1 cellular context compared by ENCODE assay signal in the genomic region with DNA sequence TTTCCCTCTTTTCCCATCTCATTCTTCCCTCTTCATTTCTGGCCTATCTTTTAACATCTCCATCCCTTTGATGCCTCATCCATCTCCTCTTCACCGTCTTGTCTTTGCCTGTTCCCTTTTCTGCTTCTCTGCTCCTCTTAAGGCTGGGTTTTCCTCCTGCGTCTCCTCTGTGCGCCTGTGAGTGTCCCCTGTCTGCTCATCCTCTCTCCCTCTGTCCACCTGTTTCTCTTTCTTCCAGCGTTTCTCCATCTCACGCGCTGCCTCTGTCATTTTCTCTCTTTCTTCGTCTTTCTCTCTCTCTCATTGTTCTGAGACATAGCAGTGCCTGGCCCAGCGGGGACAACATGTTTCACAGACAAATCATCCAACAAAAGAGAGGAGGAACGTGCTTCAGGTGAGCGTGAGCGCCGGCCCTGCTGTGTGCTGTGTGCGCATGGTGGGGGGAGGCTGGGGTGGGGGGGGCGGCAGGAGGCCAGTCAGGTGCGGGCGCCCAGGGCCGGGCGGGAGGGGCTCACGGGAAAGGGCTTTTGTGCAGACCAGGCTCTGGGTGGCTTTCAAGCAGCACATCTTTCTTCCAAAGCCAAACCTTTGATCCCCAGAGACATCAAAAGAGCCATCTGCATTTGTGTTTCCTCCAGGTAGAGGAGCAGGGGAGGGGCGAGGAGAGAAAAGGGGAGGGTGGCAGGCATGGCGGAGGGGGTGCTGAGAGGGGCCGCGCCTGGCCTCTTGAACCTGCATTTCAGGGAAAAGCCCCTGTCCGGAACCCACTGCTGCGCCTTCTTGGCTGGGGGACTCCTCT.
A peak's percentile ranks its signal among the peaks of the same experiment; 100 is the strongest.
TF ChIP-seq lines count a peak whose summit lies in the region.

No MANE protein-coding gene starts in this region.

TF ChIP-seq in GM23338, 12 proteins besides CTCF, POLR2A, EP300 and RAD21:
- TF ChIP-seq, protein P1, sequence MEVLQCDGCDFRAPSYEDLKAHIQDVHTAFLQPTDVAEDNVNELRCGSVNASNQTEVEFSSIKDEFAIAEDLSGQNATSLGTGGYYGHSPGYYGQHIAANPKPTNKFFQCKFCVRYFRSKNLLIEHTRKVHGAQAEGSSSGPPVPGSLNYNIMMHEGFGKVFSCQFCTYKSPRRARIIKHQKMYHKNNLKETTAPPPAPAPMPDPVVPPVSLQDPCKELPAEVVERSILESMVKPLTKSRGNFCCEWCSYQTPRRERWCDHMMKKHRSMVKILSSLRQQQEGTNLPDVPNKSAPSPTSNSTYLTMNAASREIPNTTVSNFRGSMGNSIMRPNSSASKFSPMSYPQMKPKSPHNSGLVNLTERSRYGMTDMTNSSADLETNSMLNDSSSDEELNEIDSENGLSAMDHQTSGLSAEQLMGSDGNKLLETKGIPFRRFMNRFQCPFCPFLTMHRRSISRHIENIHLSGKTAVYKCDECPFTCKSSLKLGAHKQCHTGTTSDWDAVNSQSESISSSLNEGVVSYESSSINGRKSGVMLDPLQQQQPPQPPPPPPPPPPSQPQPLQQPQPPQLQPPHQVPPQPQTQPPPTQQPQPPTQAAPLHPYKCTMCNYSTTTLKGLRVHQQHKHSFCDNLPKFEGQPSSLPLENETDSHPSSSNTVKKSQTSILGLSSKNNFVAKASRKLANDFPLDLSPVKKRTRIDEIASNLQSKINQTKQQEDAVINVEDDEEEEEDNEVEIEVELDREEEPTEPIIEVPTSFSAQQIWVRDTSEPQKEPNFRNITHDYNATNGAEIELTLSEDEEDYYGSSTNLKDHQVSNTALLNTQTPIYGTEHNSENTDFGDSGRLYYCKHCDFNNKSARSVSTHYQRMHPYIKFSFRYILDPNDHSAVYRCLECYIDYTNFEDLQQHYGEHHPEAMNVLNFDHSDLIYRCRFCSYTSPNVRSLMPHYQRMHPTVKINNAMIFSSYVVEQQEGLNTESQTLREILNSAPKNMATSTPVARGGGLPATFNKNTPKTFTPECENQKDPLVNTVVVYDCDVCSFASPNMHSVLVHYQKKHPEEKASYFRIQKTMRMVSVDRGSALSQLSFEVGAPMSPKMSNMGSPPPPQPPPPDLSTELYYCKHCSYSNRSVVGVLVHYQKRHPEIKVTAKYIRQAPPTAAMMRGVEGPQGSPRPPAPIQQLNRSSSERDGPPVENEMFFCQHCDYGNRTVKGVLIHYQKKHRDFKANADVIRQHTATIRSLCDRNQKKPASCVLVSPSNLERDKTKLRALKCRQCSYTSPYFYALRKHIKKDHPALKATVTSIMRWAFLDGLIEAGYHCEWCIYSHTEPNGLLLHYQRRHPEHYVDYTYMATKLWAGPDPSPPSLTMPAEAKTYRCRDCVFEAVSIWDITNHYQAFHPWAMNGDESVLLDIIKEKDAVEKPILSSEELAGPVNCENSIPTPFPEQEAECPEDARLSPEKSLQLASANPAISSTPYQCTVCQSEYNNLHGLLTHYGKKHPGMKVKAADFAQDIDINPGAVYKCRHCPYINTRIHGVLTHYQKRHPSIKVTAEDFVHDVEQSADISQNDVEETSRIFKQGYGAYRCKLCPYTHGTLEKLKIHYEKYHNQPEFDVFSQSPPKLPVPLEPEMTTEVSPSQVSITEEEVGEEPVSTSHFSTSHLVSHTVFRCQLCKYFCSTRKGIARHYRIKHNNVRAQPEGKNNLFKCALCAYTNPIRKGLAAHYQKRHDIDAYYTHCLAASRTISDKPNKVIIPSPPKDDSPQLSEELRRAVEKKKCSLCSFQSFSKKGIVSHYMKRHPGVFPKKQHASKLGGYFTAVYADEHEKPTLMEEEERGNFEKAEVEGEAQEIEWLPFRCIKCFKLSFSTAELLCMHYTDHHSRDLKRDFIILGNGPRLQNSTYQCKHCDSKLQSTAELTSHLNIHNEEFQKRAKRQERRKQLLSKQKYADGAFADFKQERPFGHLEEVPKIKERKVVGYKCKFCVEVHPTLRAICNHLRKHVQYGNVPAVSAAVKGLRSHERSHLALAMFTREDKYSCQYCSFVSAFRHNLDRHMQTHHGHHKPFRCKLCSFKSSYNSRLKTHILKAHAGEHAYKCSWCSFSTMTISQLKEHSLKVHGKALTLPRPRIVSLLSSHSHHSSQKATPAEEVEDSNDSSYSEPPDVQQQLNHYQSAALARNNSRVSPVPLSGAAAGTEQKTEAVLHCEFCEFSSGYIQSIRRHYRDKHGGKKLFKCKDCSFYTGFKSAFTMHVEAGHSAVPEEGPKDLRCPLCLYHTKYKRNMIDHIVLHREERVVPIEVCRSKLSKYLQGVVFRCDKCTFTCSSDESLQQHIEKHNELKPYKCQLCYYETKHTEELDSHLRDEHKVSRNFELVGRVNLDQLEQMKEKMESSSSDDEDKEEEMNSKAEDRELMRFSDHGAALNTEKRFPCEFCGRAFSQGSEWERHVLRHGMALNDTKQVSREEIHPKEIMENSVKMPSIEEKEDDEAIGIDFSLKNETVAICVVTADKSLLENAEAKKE (CRISPR knock-in tag; IDR thresholded peaks at IDR 0.05) = no peak
- peak; percentile 54 for TF ChIP-seq POLR2AphosphoS5 (IDR thresholded peaks at IDR 0.05; ENCODE audit: low read depth)
